ENCODE assay signal across 8 cellular contexts in the genomic region with DNA sequence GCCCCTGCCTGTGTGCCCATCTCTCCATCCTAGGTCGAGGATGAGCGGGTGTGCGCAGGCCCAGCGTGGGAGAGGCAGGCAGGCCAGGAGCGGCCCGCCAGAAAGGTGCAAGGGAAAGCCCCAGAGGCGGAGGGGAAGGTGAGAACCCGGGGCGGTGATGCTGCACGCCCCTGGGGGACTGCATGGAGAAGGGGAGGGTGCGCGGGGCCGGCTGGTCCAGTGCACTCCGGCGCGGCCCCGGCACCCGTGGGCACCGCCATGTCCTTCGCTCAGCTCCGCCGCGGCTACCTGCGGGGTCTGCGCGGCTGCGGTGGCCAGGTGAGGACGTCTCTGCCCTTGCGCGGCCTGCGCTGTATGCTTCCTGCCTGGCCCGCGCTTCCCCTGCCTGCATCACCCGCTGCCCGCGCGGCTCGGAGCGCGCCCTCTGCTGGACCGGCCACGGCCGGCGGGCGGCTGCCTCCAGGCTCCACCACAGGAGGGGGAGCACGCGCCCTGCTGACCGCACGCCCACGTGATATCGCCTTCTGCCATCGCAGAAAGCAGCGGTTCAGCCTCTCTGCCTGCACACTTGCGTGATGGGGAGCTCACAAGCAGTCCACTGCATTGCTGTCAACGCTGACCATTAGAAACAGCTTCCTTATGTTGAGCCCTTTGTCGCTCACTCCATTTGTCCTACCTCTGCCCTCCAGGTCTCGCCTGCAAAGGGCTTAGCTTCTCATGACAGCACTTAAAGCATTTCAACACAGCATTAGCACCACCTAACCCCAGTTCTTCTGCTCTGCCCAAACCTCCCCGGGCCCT.
DNase-seq lines count a peak whose midpoint lies in the region; ATAC-seq and TF ChIP-seq lines count a peak whose summit lies in the region.

No MANE protein-coding gene starts in this region.

- H3K9me3 ChIP-seq in SU-DHL-6 (ENCODE audit: insufficient read depth, low read length) (no peaks in the 10 kb centered on the region), hepatocyte (ENCODE audit: low read depth) (no peaks in the 10 kb centered on the region), gastrocnemius medialis (no peaks in the 10 kb centered on the region)

- DNase-seq in Ammon's horn (ENCODE audit: low spot score) (peak; percentile 91), amygdala (lab: John Stamatoyannopoulos, UW) (peak in 55 of 56 donors; percentile 29 to 91 (median 71)), hepatocyte (ENCODE audit: low spot score) (peak; percentile 93), gastrocnemius medialis (peak; percentile 80 to 88), NCI-H446 (lab: John Stamatoyannopoulos, UW) (no peak)

- H3K79me2 ChIP-seq in SU-DHL-6 (ENCODE audit: insufficient read depth, low read length) (no peaks in the 10 kb centered on the region), hepatocyte (no peaks in the 10 kb centered on the region)

- H3K4me1 ChIP-seq in hepatocyte (ENCODE audit: insufficient read depth) (peaks cover 9% of the 10 kb centered on the region), gastrocnemius medialis (peaks cover 0 to 8% of the 10 kb centered on the region in 2 donors)

- H3K9me2 ChIP-seq in SU-DHL-6 (replicated peaks; ENCODE audit: insufficient read depth, low read length) (no peaks in the 10 kb centered on the region), hepatocyte (replicated peaks; ENCODE audit: insufficient read depth) (no peaks in the 10 kb centered on the region)

- TF ChIP-seq CTCF in SU-DHL-6 (IDR thresholded peaks at IDR 0.05; ENCODE audit: insufficient read depth, low read length, poor library complexity, severe bottlenecking) (peak; percentile 35), hepatocyte (IDR thresholded peaks at IDR 0.05; ENCODE audit: poor library complexity) (peak; percentile 95), gastrocnemius medialis (IDR thresholded peaks at IDR 0.05 in 4 of 5, conservative IDR thresholded peaks at IDR 0.05 in 1 of 5) (peak; percentile 85 to 97 (median 93))

- H3K9ac ChIP-seq in SU-DHL-6 (ENCODE audit: low read length): no peak overlapping the region

- no peaks in the 10 kb centered on the region for H3F3A ChIP-seq in SU-DHL-6 (ENCODE audit: insufficient read depth)

- no peak overlapping the region for H3K27ac ChIP-seq in SU-DHL-6 (ENCODE audit: low read depth, low read length)
- H3K27ac ChIP-seq in hepatocyte: no peak overlapping the region
- H3K27ac ChIP-seq in gastrocnemius medialis: peak overlapping the region in 3 of 4 donors; percentile 21 to 39 (median 35)

- H4K20me1 ChIP-seq in SU-DHL-6 (ENCODE audit: low read depth, low read length) (no peaks in the 10 kb centered on the region), hepatocyte (ENCODE audit: insufficient read depth, poor library complexity, severe bottlenecking) (no peaks in the 10 kb centered on the region)

- H3K36me3 ChIP-seq in SU-DHL-6 (ENCODE audit: low read length): no peaks in the 10 kb centered on the region
- H3K36me3 ChIP-seq in hepatocyte (replicated peaks; ENCODE audit: insufficient read depth, low read depth): no peaks in the 10 kb centered on the region
- H3K36me3 ChIP-seq in gastrocnemius medialis: no peaks in the 10 kb centered on the region

- ATAC-seq in GM19035 (IDR thresholded peaks at IDR 0.05; ENCODE audit: unreplicated experiment) (peak; percentile 85), HG03280 (IDR thresholded peaks at IDR 0.05; ENCODE audit: unreplicated experiment) (peak; percentile 90), gastrocnemius medialis (peak; percentile 73 to 83)

- no peaks in the 10 kb centered on the region for H3K27me3 ChIP-seq in SU-DHL-6 (ENCODE audit: low read length)
- H3K27me3 ChIP-seq in hepatocyte: no peaks in the 10 kb centered on the region
- no peaks in the 10 kb centered on the region for H3K27me3 ChIP-seq in gastrocnemius medialis

- 13% methylated on average over 42 of the region's 58 CpGs for WGBS in hepatocyte (ENCODE audit: low lambda C conversion rate, missing lambda C conversion rate)

- no peak overlapping the region for H3K4me3 ChIP-seq in SU-DHL-6 (ENCODE audit: insufficient read depth, low read length, poor library complexity, severe bottlenecking)
- no peak overlapping the region for H3K4me3 ChIP-seq in hepatocyte
- H3K4me3 ChIP-seq in gastrocnemius medialis: peak overlapping the region; percentile 27 to 62 (median 36)

- intact Hi-C loops in gastrocnemius medialis (cut with DNase I; ENCODE audit: low total_unique reads): loop anchor here (1.0 to 10.0 kb wide), 4 partner anchors 23 to 640 kb away; no protein-coding TSS in a partner anchor

- in situ Hi-C loops in gastrocnemius medialis (cut with MboI; ENCODE audit: low sequenced_read_pairs in 4 of 4): loop anchor here in 3 of 4 donors (10.0 to 25.0 kb wide), 3 partner anchors 551 to 649 kb away; no protein-coding TSS in a partner anchor

- H3K4me2 ChIP-seq in SU-DHL-6 (ENCODE audit: low read depth, low read length, poor library complexity, severe bottlenecking) (no peak overlapping the region), hepatocyte (peak overlapping the region; percentile 92)

- no peak overlapping the region for H2AFZ ChIP-seq in SU-DHL-6 (ENCODE audit: low read depth, low read length, severe bottlenecking)
- peak overlapping the region; percentile 89 for H2AFZ ChIP-seq in hepatocyte

- TF ChIP-seq POLR2A in gastrocnemius medialis (IDR thresholded peaks at IDR 0.05): no peak

Comparison
In these comparisons a context has a peak if more than half of its experiments do, and no peak if none do; other contexts are left out.
1. DNase-seq: peak in Ammon's horn (single experiment), amygdala (55 of 56), hepatocyte (single experiment) and gastrocnemius medialis (2 of 2); none in NCI-H446 (0 of 2).
2. H3K27ac ChIP-seq: peak in gastrocnemius medialis (3 of 4); none in SU-DHL-6 (single experiment) and hepatocyte (single experiment).
3. H3K4me3 ChIP-seq: peak in gastrocnemius medialis (4 of 4); none in SU-DHL-6 (single experiment) and hepatocyte (single experiment).
4. CTCF ChIP-seq: peak in every context shown above with its lines; median percentile 95 in hepatocyte; 93 in gastrocnemius medialis; 35 in SU-DHL-6.
5. Peak in every context shown above with its lines, with median percentiles within 50 percentile points of each other: ATAC-seq.